Comparison of ENCODE assay signal across 17 cellular contexts in genomic region chr20:48971956-48972355, GRCh38. TPM values are rescaled to one million over a fixed set of nuclear protein-coding genes. Genes with fewer than 3 reads are reported as not detected.
DNase-seq lines count a peak whose midpoint lies in the region; ATAC-seq and TF ChIP-seq lines count a peak whose summit lies in the region.
"Had no signal": no experiment of that assay in that cellular context is flagged by ENCODE, and none has a peak within 500 bp of the region (broad histone marks: within the 10 kb centered on the region; RNA-seq: fewer than 3 reads in every experiment).

No MANE protein-coding gene starts in this region.

- intact Hi-C loops in activated CD4-positive, alpha-beta memory T cell treated with anti-CD3 and anti-CD28 coated beads for 36 hours (cut with micrococcal nuclease): no loop called here

- ATAC-seq in HG02798 (IDR thresholded peaks at IDR 0.05; ENCODE audit: poor library complexity, unreplicated experiment): no peak

- TF ChIP-seq POLR2A in tibial nerve (IDR thresholded peaks at IDR 0.05): no peak

- no peaks in the 10 kb centered on the region for H3K4me1 ChIP-seq in tibial nerve
- H3K4me1 ChIP-seq: BE2C; BLaER1 treated with 17β-estradiol and CSF1 and Interleukin-3, amounts not matched to agents 10 nM and 100 nM; HAP-1 had no signal

- CTCF ChIA-PET in activated CD4-positive, alpha-beta memory T cell treated with anti-CD3 and anti-CD28 coated beads for 36 hours (lab: Charles Lee): interaction anchor here (0.8 kb wide), 1 partner anchor 1220 kb away, joined by 3 read pairs; no protein-coding TSS in a partner anchor

- no peak overlapping the region for H3K4me3 Mint-ChIP-seq in activated CD4-positive, alpha-beta memory T cell treated with anti-CD3 and anti-CD28 coated beads for 36 hours
- H3K4me3 Mint-ChIP-seq: CD14-positive monocyte; CD4-positive, alpha-beta T cell; CD8-positive, alpha-beta memory T cell had no signal

- no peaks in the 10 kb centered on the region for H3K9me3 Mint-ChIP-seq in activated CD4-positive, alpha-beta memory T cell treated with anti-CD3 and anti-CD28 coated beads for 36 hours
- H3K9me3 Mint-ChIP-seq: CD4-positive, alpha-beta T cell; CD8-positive, alpha-beta memory T cell had no signal

- DNase-seq in AG10803 (ENCODE audit: low read depth) (peak; percentile 36), HCEC 1CT (peak; percentile 10), fibroblast of gingiva (ENCODE audit: low read depth) (peak; percentile 48), tibial nerve (ENCODE audit: low spot score in 2 of 2) (no peak)
- no peak for DNase-seq in activated CD4-positive, alpha-beta memory T cell treated with anti-CD3 and anti-CD28 coated beads for 36 hours
- DNase-seq: AML-193; BE2C; CD4-positive, alpha-beta T cell; CD8-positive, alpha-beta memory T cell; DMS53; DMS79 treated with DMSO at 0.1 percent for 48 hours; GF-D8; GOT3 had no signal

- peaks cover 0 to 95% (median 19%) of the 10 kb centered on the region in 3 donors for H3K36me3 ChIP-seq in tibial nerve

- H3K4me3 ChIP-seq in AG10803 (ENCODE audit: low read length) (no peak overlapping the region), tibial nerve (no peak overlapping the region)
- H3K4me3 ChIP-seq: BLaER1 treated with 17β-estradiol and CSF1 and Interleukin-3, amounts not matched to agents 10 nM and 100 nM; HAP-1 had no signal

- 67 to 87% methylated on average over 4 of the region's 4 CpGs for WGBS in tibial nerve, 2 donors

- H3K9me3 ChIP-seq in tibial nerve: no peaks in the 10 kb centered on the region
- H3K9me3 ChIP-seq: BE2C; BLaER1 treated with 17β-estradiol and CSF1 and Interleukin-3, amounts not matched to agents 10 nM and 100 nM; HAP-1 had no signal

- no peaks in the 10 kb centered on the region for H3K27me3 Mint-ChIP-seq in activated CD4-positive, alpha-beta memory T cell treated with anti-CD3 and anti-CD28 coated beads for 36 hours
- H3K27me3 Mint-ChIP-seq: CD4-positive, alpha-beta T cell; CD8-positive, alpha-beta memory T cell had no signal

- POLR2A ChIA-PET in activated CD4-positive, alpha-beta memory T cell treated with anti-CD3 and anti-CD28 coated beads for 36 hours (lab: Charles Lee): no interaction called here

- no peak for TF ChIP-seq EP300 in tibial nerve (IDR thresholded peaks at IDR 0.05)

- H3K27ac Mint-ChIP-seq in activated CD4-positive, alpha-beta memory T cell treated with anti-CD3 and anti-CD28 coated beads for 36 hours: no peak overlapping the region
- H3K27ac Mint-ChIP-seq: CD14-positive monocyte; CD4-positive, alpha-beta T cell; CD8-positive, alpha-beta memory T cell had no signal

- no peaks in the 10 kb centered on the region for H3K4me1 Mint-ChIP-seq in activated CD4-positive, alpha-beta memory T cell treated with anti-CD3 and anti-CD28 coated beads for 36 hours (ENCODE audit: low read depth)
- H3K4me1 Mint-ChIP-seq: CD14-positive monocyte; CD8-positive, alpha-beta memory T cell had no signal

- H3K27me3 ChIP-seq in tibial nerve: no peaks in the 10 kb centered on the region
- H3K27me3 ChIP-seq: BE2C; BLaER1 treated with 17β-estradiol and CSF1 and Interleukin-3, amounts not matched to agents 10 nM and 100 nM had no signal

- peaks cover 43% of the 10 kb centered on the region for H3K36me3 Mint-ChIP-seq in activated CD4-positive, alpha-beta memory T cell treated with anti-CD3 and anti-CD28 coated beads for 36 hours

- no peak overlapping the region for H3K27ac ChIP-seq in tibial nerve
- H3K27ac ChIP-seq: BLaER1 treated with 17β-estradiol and CSF1 and Interleukin-3, amounts not matched to agents 10 nM and 100 nM had no signal

- no peak for TF ChIP-seq CTCF in AG10803 (conservative IDR thresholded peaks at IDR 0.05; ENCODE audit: low read length)
- no peak for TF ChIP-seq CTCF in tibial nerve (IDR thresholded peaks at IDR 0.05)

RNA-seq across cellular contexts. Expression of gene ARFGEF2, which starts 50.4 kb away (rescaled TPM):
- 10 to 100 TPM; 27.6 to 33.5 (median 30.1) TPM for total RNA-seq in tibial nerve
- 10 to 100 TPM; 21.9 to 22.1 TPM for total RNA-seq in activated CD4-positive, alpha-beta memory T cell treated with anti-CD3 and anti-CD28 coated beads for 36 hours

Comparison
In these comparisons a context has a peak if more than half of its experiments do, and no peak if none do; other contexts are left out.
1. DNase-seq: peak in AG10803 (single experiment), HCEC 1CT (single experiment) and fibroblast of gingiva (single experiment); none in tibial nerve (0 of 2) and activated CD4-positive, alpha-beta memory T cell treated with anti-CD3 and anti-CD28 coated beads for 36 hours (single experiment).